29 cellular contexts compared by ENCODE assay signal in genomic region chr17:80164185-80164584, GRCh38. TPM values are rescaled to one million over a fixed set of nuclear protein-coding genes. Genes with fewer than 3 reads are reported as not detected.
A peak's percentile ranks its signal among the peaks of the same experiment; 100 is the strongest.
DNase-seq lines count a peak whose midpoint lies in the region; ATAC-seq, FAIRE-seq and TF ChIP-seq lines count a peak whose summit lies in the region.
"Had no signal": no experiment of that assay in that cellular context is flagged by ENCODE, and none has a peak within 500 bp of the region (broad histone marks: within the 10 kb centered on the region; RNA-seq: fewer than 3 reads in every experiment).

No MANE protein-coding gene starts in this region.

- H3K4me1 ChIP-seq in kidney (ENCODE audit: control insufficient read depth in 1 of 2, insufficient read depth in 1 of 2, low read depth in 1 of 2, low read length in 2 of 2) (no peaks in the 10 kb centered on the region), ascending aorta (no peaks in the 10 kb centered on the region)
- H3K4me1 ChIP-seq: Caco-2 had no signal

- DNase-seq in SIG-M5 treated with dmso at 0.1 percent for 504 hours (lab: John Stamatoyannopoulos, UW; ENCODE audit: unreplicated experiment) (peak; percentile 8), SIG-M5 (lab: John Stamatoyannopoulos, UW) (no peak), RPMI7951 (ENCODE audit: low read depth) (peak; percentile 35), kidney (peak; percentile 6), AML-193 (lab: John Stamatoyannopoulos, UW) (no peak), cerebellar cortex (ENCODE audit: low spot score) (no peak), ascending aorta (ENCODE audit: low spot score in 2 of 2) (no peak)
- DNase-seq: C1 segment of cervical spinal cord; Caco-2; CD4-positive, alpha-beta memory T cell; DMS79; EL; GDM1; GM23248; H7; MM.1S; NCI-H1105 treated with DMSO at 0.1 percent for 48 hours; NCI-H146; NCI-H1930; NCI-H446 treated with DMSO at 0.1 percent for 48 hours; NCI-H526; NCI-H82; SHP77; SK-N-SH had no signal

- H3K9ac ChIP-seq in kidney (ENCODE audit: low read length in 2 of 2): no peak overlapping the region
- H3K9ac ChIP-seq: GM23248, KMS-11, SK-N-SH had no signal

- ATAC-seq in HG03095 (IDR thresholded peaks at IDR 0.05; ENCODE audit: unreplicated experiment): no peak
- ATAC-seq: GM12878 had no signal

- H3K4me3 ChIP-seq in kidney (ENCODE audit: low read length in 2 of 2) (no peak overlapping the region), ascending aorta (no peak overlapping the region)
- H3K4me3 ChIP-seq: GM12878, GM23248 had no signal

- H3K9me3 ChIP-seq in kidney (ENCODE audit: control insufficient read depth in 1 of 2, low read length in 2 of 2) (no peaks in the 10 kb centered on the region), ascending aorta (no peaks in the 10 kb centered on the region)
- H3K9me3 ChIP-seq: SK-N-SH had no signal

- H3K27ac ChIP-seq in kidney (ENCODE audit: low read depth in 2 of 2, low read length in 2 of 2): no peak overlapping the region
- H3K27ac ChIP-seq in ascending aorta: no peak overlapping the region
- H3K27ac ChIP-seq: GM23248, KMS-11, RWPE1 had no signal

- H3K27me3 ChIP-seq in ascending aorta: no peaks in the 10 kb centered on the region

- intact Hi-C loops in kidney (cut with DNase I): no loop called here
- intact Hi-C loops in ascending aorta (cut with DNase I): no loop called here

- TF ChIP-seq CTCF in kidney (IDR thresholded peaks at IDR 0.05; ENCODE audit: borderline replicate concordance, extremely low read depth, insufficient read depth): no peak
- no peak for TF ChIP-seq CTCF in ascending aorta (IDR thresholded peaks at IDR 0.05)

- no peak for FAIRE-seq in kidney (lab: Jason Lieb, UNC)
- FAIRE-seq: GM12878, HTR-8/SVneo had no signal

- H3K36me3 ChIP-seq in kidney (ENCODE audit: control insufficient read depth in 1 of 2, insufficient read depth in 2 of 2, low read length in 2 of 2) (no peaks in the 10 kb centered on the region), ascending aorta (no peaks in the 10 kb centered on the region)

RNA-seq across cellular contexts. Expression of gene CARD14, which starts 5.6 kb away (rescaled TPM):
- total RNA-seq in RPMI7951 (2014; rRNA removed; shearing (Covaris generic)): 0.20 TPM in 1 of 2 replicates, not detected in the other
- total RNA-seq in kidney (1.7 TPM), ascending aorta (1.1 TPM)
- polyA plus RNA-seq in kidney (ENCODE audit: insufficient read depth, low read depth, low replicate concordance): 0.17 TPM
- total RNA-seq: GM12878, GM23248 had no signal

RNA-seq across cellular contexts. Expression of gene EIF4A3, which starts 17.3 kb away (rescaled TPM):
- total RNA-seq in RPMI7951 (2014; rRNA removed; shearing (Covaris generic)): 99.4 and 104 TPM in 2 replicates
- total RNA-seq in kidney (75.0 TPM), ascending aorta (78.9 TPM)
- polyA plus RNA-seq in kidney (ENCODE audit: insufficient read depth, low read depth, low replicate concordance): 63.6 TPM

RNA-seq across cellular contexts. Expression of gene SGSH, which starts 55.9 kb away (rescaled TPM):
- 6.4 and 7.4 TPM in 2 replicates for total RNA-seq in RPMI7951 (2014; rRNA removed; shearing (Covaris generic))
- total RNA-seq in kidney: 63.2 TPM
- 25.9 TPM for polyA plus RNA-seq in kidney (ENCODE audit: insufficient read depth, low read depth, low replicate concordance)
- 50.9 TPM for total RNA-seq in ascending aorta

RNA-seq across cellular contexts. Expression of gene SLC26A11, which starts 56.0 kb away (rescaled TPM):
- 2.0 and 2.2 TPM in 2 replicates for total RNA-seq in RPMI7951 (2014; rRNA removed; shearing (Covaris generic))
- total RNA-seq in kidney: 24.5 TPM
- polyA plus RNA-seq in kidney (ENCODE audit: insufficient read depth, low read depth, low replicate concordance): 11.3 TPM
- 25.8 TPM for total RNA-seq in ascending aorta

Comparison
In these comparisons a context has a peak if more than half of its experiments do, and no peak if none do; other contexts are left out.
1. DNase-seq: peak in SIG-M5 treated with dmso at 0.1 percent for 504 hours (single experiment), RPMI7951 (single experiment) and kidney (single experiment); none in SIG-M5 (single experiment), AML-193 (0 of 2), cerebellar cortex (single experiment) and ascending aorta (0 of 2).